Comparison of ENCODE assay signal across 1 cellular context in the genomic region with DNA sequence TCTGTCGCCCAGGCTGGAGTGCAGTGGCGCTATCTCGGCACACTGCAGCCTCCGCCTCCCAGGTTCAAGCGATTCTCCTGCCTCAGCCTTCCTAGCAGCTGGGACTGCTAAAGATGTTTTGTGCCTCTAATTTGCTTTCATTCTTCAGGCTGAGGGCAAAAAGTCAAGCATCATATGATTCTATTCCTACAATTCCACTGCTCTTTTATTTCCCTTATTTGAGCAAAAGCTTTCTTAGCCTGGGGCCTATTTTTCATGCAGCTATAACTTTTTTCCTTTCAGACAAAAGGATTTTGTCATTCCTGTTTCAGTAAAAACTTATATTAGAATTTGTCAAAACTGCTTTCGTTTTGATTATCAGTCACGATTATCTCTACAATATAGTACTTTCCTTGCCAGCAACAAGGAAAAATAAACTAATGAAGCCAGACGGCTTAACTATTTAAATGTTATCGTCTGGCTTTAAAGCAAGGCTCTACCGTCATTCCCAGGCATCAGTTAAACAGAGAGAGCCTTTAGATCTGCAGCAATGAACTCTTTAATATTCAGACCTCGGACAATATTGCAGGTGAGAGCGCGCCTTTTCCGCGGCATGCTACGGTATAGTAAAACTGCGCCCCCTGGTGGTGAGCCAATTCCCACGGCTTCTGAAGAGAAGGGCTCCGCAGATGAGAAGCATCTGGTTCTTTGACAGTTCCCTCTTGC.
TF ChIP-seq lines count a peak whose summit lies in the region.

No MANE protein-coding gene starts in this region.

TF ChIP-seq in endothelial cell of umbilical vein, 7 proteins besides CTCF, POLR2A, EP300 and RAD21:
- TF ChIP-seq EZH2 (IDR thresholded peaks at IDR 0.05; ENCODE audit: borderline replicate concordance, low read depth, low read length, severe bottlenecking) (no peak), FOS (IDR thresholded peaks at IDR 0.05; ENCODE audit: borderline replicate concordance, insufficient read depth, low read length) (no peak), MYC (IDR thresholded peaks at IDR 0.05; ENCODE audit: low read depth, low read length) (no peak), GATA2 (IDR thresholded peaks at IDR 0.05; ENCODE audit: insufficient read depth, insufficient read length, low read depth, low read length) (no peak), JUN (IDR thresholded peaks at IDR 0.05; ENCODE audit: borderline replicate concordance, insufficient read depth, insufficient read length, low read depth) (no peak), POLR2AphosphoS5 (IDR thresholded peaks at IDR 0.05; ENCODE audit: insufficient read depth, low read depth, low read length) (no peak)
- TF ChIP-seq, protein P1, sequence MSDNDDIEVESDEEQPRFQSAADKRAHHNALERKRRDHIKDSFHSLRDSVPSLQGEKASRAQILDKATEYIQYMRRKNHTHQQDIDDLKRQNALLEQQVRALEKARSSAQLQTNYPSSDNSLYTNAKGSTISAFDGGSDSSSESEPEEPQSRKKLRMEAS (IDR thresholded peaks at IDR 0.05; ENCODE audit: insufficient read depth, insufficient read length): no peak
